In genomic region chr2:65794994-65795393, GRCh38 we compare ENCODE assay signal across 27 cellular contexts.
"Had no signal": no experiment of that assay in that cellular context is flagged by ENCODE, and none has a peak within 500 bp of the region (broad histone marks: within the 10 kb centered on the region; RNA-seq: fewer than 3 reads in every experiment).

No MANE protein-coding gene starts in this region.

- DNase-seq: stimulated activated CD4-positive, alpha-beta T cell treated with anti-CD3 and anti-CD28 coated beads, Interleukin-2, amount 100 ng/mL, for 48 hours; stimulated activated CD4-positive, alpha-beta T cell treated with anti-CD3 and anti-CD28 coated beads, Interleukin-4, amount 100 ng/mL, for 1 hour; stimulated activated CD4-positive, alpha-beta T cell treated with anti-CD3 and anti-CD28 coated beads, Interleukin-4, amount 100 ng/mL, for 24 hours; stimulated activated CD4-positive, alpha-beta T cell treated with anti-CD3 and anti-CD28 coated beads, Interleukin-4, amount 100 ng/mL, for 4 hours; stimulated activated CD8-positive, alpha-beta memory T cell treated with anti-CD3 and anti-CD28 coated beads, Interleukin-4, amount 100 ng/mL, for 48 hours; stimulated activated naive B cell treated with anti-CD40 and anti-IgM and Interleukin-4, amounts not matched to agents 10 μg/mL and 1 μg/mL and 100 μg/mL, for 72 hours; stimulated activated naive CD4-positive, alpha-beta T cell; stimulated activated naive CD4-positive, alpha-beta T cell treated with Interleukin-2 at 50 U/mL for 16 hours; stimulated activated naive CD8-positive, alpha-beta T cell treated with anti-CD3 and anti-CD28 coated beads, Interleukin-15, amount 100 ng/mL, for 72 hours; stimulated activated naive CD8-positive, alpha-beta T cell treated with anti-CD3 and anti-CD28 coated beads, Interleukin-15, Interleukin-2, amounts not matched to agents 100 U/mL and 50 U/mL, for 24 hours; stomach; substantia nigra; testis; thyroid gland; transverse colon; trophoblast cell; upper lobe of left lung; upper lobe of right lung; uterus had no signal

- H3K4me3 Mint-ChIP-seq: stimulated activated effector memory CD8-positive, alpha-beta T cell treated with anti-CD3 and anti-CD28 coated beads, Interleukin-12 subunit alpha, Interleukin-12 subunit beta, amount 100 ng/mL, for 72 hours; stimulated activated memory B cell treated with anti-CD40 and anti-IgM and Interleukin-4, amounts not matched to agents 10 μg/mL and 1 μg/mL and 100 μg/mL, for 72 hours; stimulated activated naive B cell treated with anti-CD40 and anti-IgM and Interleukin-4, amounts not matched to agents 10 μg/mL and 1 μg/mL and 100 μg/mL, for 72 hours; stimulated activated naive CD8-positive, alpha-beta T cell treated with anti-CD3 and anti-CD28 coated beads, Interleukin-15, amount 100 ng/mL, for 72 hours; stimulated activated naive CD8-positive, alpha-beta T cell treated with anti-CD3 and anti-CD28 coated beads, Interleukin-15, Interleukin-2, amounts not matched to agents 100 ng/mL and 50 ng/mL, for 24 hours; type B pancreatic cell had no signal

- H3K27me3 ChIP-seq: stomach, suprapubic skin, testis, thyroid gland, tibial nerve, transverse colon, upper lobe of left lung, upper lobe of right lung, uterus, vagina had no signal

- H3K27me3 Mint-ChIP-seq: stimulated activated memory B cell treated with anti-CD40 and anti-IgM and Interleukin-4, amounts not matched to agents 10 μg/mL and 1 μg/mL and 100 μg/mL, for 72 hours; stimulated activated naive CD8-positive, alpha-beta T cell treated with anti-CD3 and anti-CD28 coated beads, Interleukin-15, amount 100 ng/mL, for 72 hours; stimulated activated naive CD8-positive, alpha-beta T cell treated with anti-CD3 and anti-CD28 coated beads, Interleukin-15, Interleukin-2, amounts not matched to agents 100 ng/mL and 50 ng/mL, for 24 hours had no signal

- H3K27ac ChIP-seq: stomach, suprapubic skin, testis, thoracic aorta, thyroid gland, tibial nerve, transverse colon, upper lobe of left lung, upper lobe of right lung, uterus, vagina had no signal

- H3K9me3 Mint-ChIP-seq: stimulated activated memory B cell treated with anti-CD40 and anti-IgM and Interleukin-4, amounts not matched to agents 10 μg/mL and 1 μg/mL and 100 μg/mL, for 72 hours; stimulated activated naive B cell treated with anti-CD40 and anti-IgM and Interleukin-4, amounts not matched to agents 10 μg/mL and 1 μg/mL and 100 μg/mL, for 72 hours; stimulated activated naive CD8-positive, alpha-beta T cell treated with anti-CD3 and anti-CD28 coated beads, Interleukin-15, amount 100 ng/mL, for 72 hours; stimulated activated naive CD8-positive, alpha-beta T cell treated with anti-CD3 and anti-CD28 coated beads, Interleukin-15, Interleukin-2, amounts not matched to agents 100 ng/mL and 50 ng/mL, for 24 hours; type B pancreatic cell had no signal

- H3K9me3 ChIP-seq: stomach, suprapubic skin, testis, thoracic aorta, thyroid gland, tibial nerve, transverse colon, upper lobe of left lung, upper lobe of right lung, uterus, vagina had no signal

- H3K36me3 Mint-ChIP-seq: stimulated activated effector memory CD8-positive, alpha-beta T cell treated with anti-CD3 and anti-CD28 coated beads, Interleukin-12 subunit alpha, Interleukin-12 subunit beta, amount 100 ng/mL, for 72 hours; stimulated activated memory B cell treated with anti-CD40 and anti-IgM and Interleukin-4, amounts not matched to agents 10 μg/mL and 1 μg/mL and 100 μg/mL, for 72 hours; stimulated activated naive B cell treated with anti-CD40 and anti-IgM and Interleukin-4, amounts not matched to agents 10 μg/mL and 1 μg/mL and 100 μg/mL, for 72 hours; type B pancreatic cell had no signal

- H3K4me3 ChIP-seq: stomach, suprapubic skin, testis, thoracic aorta, thyroid gland, tibial nerve, transverse colon, upper lobe of left lung, upper lobe of right lung, uterus, vagina had no signal

- H3K4me1 ChIP-seq: stomach, suprapubic skin, testis, thyroid gland, tibial nerve, transverse colon, upper lobe of left lung, upper lobe of right lung, uterus, vagina had no signal

- H3K27ac Mint-ChIP-seq: stimulated activated effector memory CD8-positive, alpha-beta T cell treated with anti-CD3 and anti-CD28 coated beads, Interleukin-12 subunit alpha, Interleukin-12 subunit beta, amount 100 ng/mL, for 72 hours; stimulated activated memory B cell treated with anti-CD40 and anti-IgM and Interleukin-4, amounts not matched to agents 10 μg/mL and 1 μg/mL and 100 μg/mL, for 72 hours; stimulated activated naive B cell treated with anti-CD40 and anti-IgM and Interleukin-4, amounts not matched to agents 10 μg/mL and 1 μg/mL and 100 μg/mL, for 72 hours; stimulated activated naive CD8-positive, alpha-beta T cell treated with anti-CD3 and anti-CD28 coated beads, Interleukin-15, amount 100 ng/mL, for 72 hours; stimulated activated naive CD8-positive, alpha-beta T cell treated with anti-CD3 and anti-CD28 coated beads, Interleukin-15, Interleukin-2, amounts not matched to agents 100 ng/mL and 50 ng/mL, for 24 hours; type B pancreatic cell had no signal

- H3K4me1 Mint-ChIP-seq: stimulated activated effector memory CD8-positive, alpha-beta T cell treated with anti-CD3 and anti-CD28 coated beads, Interleukin-12 subunit alpha, Interleukin-12 subunit beta, amount 100 ng/mL, for 72 hours; stimulated activated memory B cell treated with anti-CD40 and anti-IgM and Interleukin-4, amounts not matched to agents 10 μg/mL and 1 μg/mL and 100 μg/mL, for 72 hours; stimulated activated naive B cell treated with anti-CD40 and anti-IgM and Interleukin-4, amounts not matched to agents 10 μg/mL and 1 μg/mL and 100 μg/mL, for 72 hours; stimulated activated naive CD8-positive, alpha-beta T cell treated with anti-CD3 and anti-CD28 coated beads, Interleukin-15, amount 100 ng/mL, for 72 hours had no signal

- H3K36me3 ChIP-seq: stomach, suprapubic skin, thoracic aorta, thyroid gland, tibial nerve, transverse colon, upper lobe of left lung, upper lobe of right lung, uterus, vagina had no signal
